Comparison of ENCODE assay signal across 16 cellular contexts in genomic region chr22:50074551-50075042, GRCh38. TPM values are rescaled to one million over a fixed set of nuclear protein-coding genes. Genes with fewer than 3 reads are reported as not detected.
A peak's percentile ranks its signal among the peaks of the same experiment; 100 is the strongest.
DNase-seq lines count a peak whose midpoint lies in the region; FAIRE-seq and TF ChIP-seq lines count a peak whose summit lies in the region.
"Had no signal": no experiment of that assay in that cellular context is flagged by ENCODE, and none has a peak within 500 bp of the region (broad histone marks: within the 10 kb centered on the region; RNA-seq: fewer than 3 reads in every experiment).

No MANE protein-coding gene starts in this region.

- H3K4me3 ChIP-seq in small intestine (ENCODE audit: low read depth in 1 of 2, low read length in 2 of 2) (no peak overlapping the region), coronary artery (no peak overlapping the region)
- H3K4me3 ChIP-seq: suprapubic skin had no signal

- H3K27ac ChIP-seq in small intestine (ENCODE audit: low read depth in 1 of 2, low read length in 1 of 2), result no peak overlapping the region
- H3K27ac ChIP-seq in coronary artery, result no peak overlapping the region
- H3K27ac ChIP-seq: suprapubic skin, WERI-Rb-1 had no signal

- peak; percentile 37 for DNase-seq in NCI-H748 (lab: John Stamatoyannopoulos, UW; ENCODE audit: unreplicated experiment)
- no peak for DNase-seq in NCI-H748 treated with DMSO at 0.1 percent for 48 hours (lab: John Stamatoyannopoulos, UW)
- DNase-seq in NCI-H2196 treated with DMSO at 0.1 percent for 48 hours (lab: John Stamatoyannopoulos, UW; ENCODE audit: unreplicated experiment), result peak; percentile 64
- DNase-seq in dermis blood vessel endothelial cell, result peak; percentile 43
- DNase-seq in small intestine, result peak; percentile 13
- DNase-seq in islet precursor cell, result no peak
- no peak for DNase-seq in coronary artery (ENCODE audit: low spot score)
- no peak for DNase-seq in stimulated activated naive CD4-positive, alpha-beta T cell (lab: John Stamatoyannopoulos, UW)
- DNase-seq: activated effector memory CD4-positive, alpha-beta T cell treated with anti-CD3 and anti-CD28 coated beads, Interleukin-2, amount 50 U/mL, for 16 hours; hippocampal formation; left ventricle myocardium superior; naive thymus-derived CD4-positive, alpha-beta T cell; stimulated activated CD4-positive, alpha-beta T cell treated with anti-CD3 and anti-CD28 coated beads, Interleukin-15, amount 100 ng/mL, for 24 hours; WERI-Rb-1 had no signal

- H3K27me3 ChIP-seq in small intestine (ENCODE audit: control insufficient read depth in 2 of 2, insufficient read depth in 2 of 2, low read length in 2 of 2), result no peaks in the 10 kb centered on the region

- no peaks in the 10 kb centered on the region for H3K9me3 ChIP-seq in small intestine (ENCODE audit: control insufficient read depth, low read depth)
- H3K9me3 ChIP-seq: suprapubic skin had no signal

- 20 to 64% (median 46%) methylated on average over 12 of the region's 12 CpGs for WGBS in small intestine, 3 donors

- H3K36me3 ChIP-seq in small intestine (ENCODE audit: control insufficient read depth in 2 of 2, insufficient read depth in 2 of 2, low read length in 2 of 2), result no peaks in the 10 kb centered on the region
- H3K36me3 ChIP-seq: suprapubic skin, WERI-Rb-1 had no signal

- FAIRE-seq in small intestine (lab: Jason Lieb, UNC), result no peak

- H3K4me1 ChIP-seq in small intestine (ENCODE audit: control insufficient read depth in 2 of 2, insufficient read depth in 1 of 2, low read depth in 1 of 2, low read length in 1 of 2), result no peaks in the 10 kb centered on the region
- H3K4me1 ChIP-seq: suprapubic skin had no signal

- no peak for TF ChIP-seq CTCF in coronary artery (IDR thresholded peaks at IDR 0.05)

RNA-seq across cellular contexts. Expression of gene MLC1, which starts 10.6 kb away (rescaled TPM):
- not detected in 2 replicates for total RNA-seq in dermis blood vessel endothelial cell
- polyA plus RNA-seq in small intestine, result under 1 TPM in 1 of 3 donors, not detected in 2; 0.03 TPM

RNA-seq across cellular contexts. Expression of gene MOV10L1, which starts 15.2 kb away (rescaled TPM):
- total RNA-seq in dermis blood vessel endothelial cell, result 19.4 and 35.1 TPM in 2 replicates
- under 1 TPM in 1 of 3 donors, not detected in 2; 0.19 TPM for polyA plus RNA-seq in small intestine
- total RNA-seq: activated CD8-positive, alpha-beta memory T cell treated with anti-CD3 and anti-CD28 coated beads for 36 hours; naive thymus-derived CD4-positive, alpha-beta T cell had no signal
- polyA plus RNA-seq: naive thymus-derived CD4-positive, alpha-beta T cell had no signal

RNA-seq across cellular contexts. Expression of gene TTLL8, which starts 16.5 kb away (rescaled TPM):
- not detected in 2 replicates for total RNA-seq in dermis blood vessel endothelial cell
- polyA plus RNA-seq in small intestine, result not detected
- total RNA-seq: activated CD8-positive, alpha-beta memory T cell treated with anti-CD3 and anti-CD28 coated beads for 36 hours; left ventricle myocardium superior; naive thymus-derived CD4-positive, alpha-beta T cell; suprapubic skin had no signal
- polyA plus RNA-seq: naive thymus-derived CD4-positive, alpha-beta T cell had no signal

Comparison
In these comparisons a context has a peak if more than half of its experiments do, and no peak if none do; other contexts are left out.
1. DNase-seq: peak in NCI-H748 (single experiment), NCI-H2196 treated with DMSO at 0.1 percent for 48 hours (single experiment), dermis blood vessel endothelial cell (single experiment) and small intestine (single experiment); none in NCI-H748 treated with DMSO at 0.1 percent for 48 hours (single experiment), islet precursor cell (single experiment), coronary artery (single experiment) and stimulated activated naive CD4-positive, alpha-beta T cell (0 of 6).